In the genomic region with DNA sequence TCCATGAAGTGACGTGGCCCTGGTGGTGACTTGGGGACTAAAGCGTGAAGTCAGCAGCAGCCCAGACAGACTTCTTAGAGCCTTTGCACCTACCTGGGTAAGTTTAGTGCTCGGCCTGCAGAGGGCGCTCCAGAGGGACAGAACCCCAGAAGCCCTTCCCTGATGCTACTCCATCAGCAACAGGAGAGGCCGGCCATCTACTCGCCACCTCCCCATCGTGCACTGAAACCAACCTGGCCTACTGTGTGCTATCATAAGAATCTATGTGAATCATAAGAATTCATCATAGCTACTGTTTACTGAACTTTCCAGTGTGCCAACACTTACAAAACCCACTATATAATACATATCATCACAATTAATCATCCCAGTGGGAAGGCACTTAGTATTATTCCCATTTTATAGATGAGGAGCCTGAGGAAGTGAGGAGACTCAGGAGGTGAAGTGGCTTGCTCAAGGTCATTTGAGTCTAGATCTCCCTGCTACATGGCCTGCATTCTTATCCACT, we compare ENCODE assay signal across 8 cellular contexts. TPM values are rescaled to one million over a fixed set of nuclear protein-coding genes. Genes with fewer than 3 reads are reported as not detected.
A peak's percentile ranks its signal among the peaks of the same experiment; 100 is the strongest.
DNase-seq lines count a peak whose midpoint lies in the region; ATAC-seq and TF ChIP-seq lines count a peak whose summit lies in the region.

No MANE protein-coding gene starts in this region.

- H3K36me3 Mint-ChIP-seq in glutamatergic neuron (ENCODE audit: unreplicated experiment) = no peaks in the 10 kb centered on the region

- H3K27me3 ChIP-seq in BE2C = no peaks in the 10 kb centered on the region
- H3K27me3 ChIP-seq in WERI-Rb-1 (ENCODE audit: insufficient read depth, low read depth, severe bottlenecking) = no peaks in the 10 kb centered on the region
- H3K27me3 ChIP-seq in upper lobe of left lung = no peaks in the 10 kb centered on the region

- no peak overlapping the region for H3K27ac ChIP-seq in WERI-Rb-1
- H3K27ac ChIP-seq in upper lobe of left lung = no peak overlapping the region

- no peak for TF ChIP-seq POLR2A in upper lobe of left lung (IDR thresholded peaks at IDR 0.05)

- H3K9me3 ChIP-seq in BE2C (no peaks in the 10 kb centered on the region), WERI-Rb-1 (ENCODE audit: severe bottlenecking) (no peaks in the 10 kb centered on the region), upper lobe of left lung (no peaks in the 10 kb centered on the region)

- no peak overlapping the region for H3K4me3 Mint-ChIP-seq in glutamatergic neuron (ENCODE audit: unreplicated experiment)

- H3K4me1 Mint-ChIP-seq in glutamatergic neuron (ENCODE audit: low read depth, unreplicated experiment) = peaks cover 6% of the 10 kb centered on the region

- TF ChIP-seq CTCF in BE2C (IDR thresholded peaks at IDR 0.05; ENCODE audit: low read depth, low read length) (peak; percentile 44), WERI-Rb-1 (IDR thresholded peaks at IDR 0.05; ENCODE audit: low read depth, low read length) (peak; percentile 83), glutamatergic neuron (IDR thresholded peaks at IDR 0.05; ENCODE audit: partially characterized antibody, unreplicated experiment) (peak; percentile 73), upper lobe of left lung (IDR thresholded peaks at IDR 0.05) (peak; percentile 14 to 58 (median 39))

- no peak overlapping the region for H3K27ac Mint-ChIP-seq in glutamatergic neuron (ENCODE audit: unreplicated experiment)

- H3K4me3 ChIP-seq in BE2C (ENCODE audit: low read depth, low read length) (no peak overlapping the region), WERI-Rb-1 (ENCODE audit: low read depth, low read length) (no peak overlapping the region), upper lobe of left lung (no peak overlapping the region)

- H3K27me3 Mint-ChIP-seq in glutamatergic neuron (ENCODE audit: unreplicated experiment) = peaks cover 15% of the 10 kb centered on the region

- DNase-seq in BE2C = no peak
- peak; percentile 61 for DNase-seq in H4 (ENCODE audit: low spot score)
- no peak for DNase-seq in WERI-Rb-1
- no peak for DNase-seq in glutamatergic neuron
- peak in 1 of 2 donors; percentile 45 for DNase-seq in upper lobe of left lung
- no peak for DNase-seq in NCI-H128 (lab: John Stamatoyannopoulos, UW; ENCODE audit: unreplicated experiment)
- no peak for DNase-seq in epidermal melanocyte (ENCODE audit: insufficient read length, low spot score)

- H3K9me3 Mint-ChIP-seq in glutamatergic neuron (ENCODE audit: unreplicated experiment) = peaks cover 8% of the 10 kb centered on the region

- no peak for TF ChIP-seq EP300 in upper lobe of left lung (IDR thresholded peaks at IDR 0.05)

- H3K36me3 ChIP-seq in BE2C (no peaks in the 10 kb centered on the region), WERI-Rb-1 (no peaks in the 10 kb centered on the region), upper lobe of left lung (no peaks in the 10 kb centered on the region)

- WGBS in upper lobe of left lung, 2 donors = 58 to 72% methylated on average over 3 to 7 of the region's 7 CpGs

- no peaks in the 10 kb centered on the region for H3K4me1 ChIP-seq in BE2C
- peaks cover 21 to 30% (median 24%) of the 10 kb centered on the region in 4 donors for H3K4me1 ChIP-seq in upper lobe of left lung

- ATAC-seq in upper lobe of left lung (ENCODE audit: low FRiP score in 2 of 2) (no peak), HG03135 (IDR thresholded peaks at IDR 0.05; ENCODE audit: unreplicated experiment) (no peak)

RNA-seq across cellular contexts. Expression of a gene that starts 7.9 kb away (rescaled TPM):
- polyA plus RNA-seq in BE2C (2012; ENCODE audit: insufficient read depth, insufficient read length, low read depth) = not detected
- total RNA-seq in H4 (2014; rRNA removed; shearing (Covaris generic)) = 0.50 TPM in 1 of 2 replicates, not detected in the other
- total RNA-seq in glutamatergic neuron (ENCODE audit: unreplicated experiment) (not detected), upper lobe of left lung (1 to 10 TPM in 1 of 6 donors, under 1 TPM in 2, not detected in 3; 0.49 to 4.0 (median 0.77) TPM)
